In the genomic region with DNA sequence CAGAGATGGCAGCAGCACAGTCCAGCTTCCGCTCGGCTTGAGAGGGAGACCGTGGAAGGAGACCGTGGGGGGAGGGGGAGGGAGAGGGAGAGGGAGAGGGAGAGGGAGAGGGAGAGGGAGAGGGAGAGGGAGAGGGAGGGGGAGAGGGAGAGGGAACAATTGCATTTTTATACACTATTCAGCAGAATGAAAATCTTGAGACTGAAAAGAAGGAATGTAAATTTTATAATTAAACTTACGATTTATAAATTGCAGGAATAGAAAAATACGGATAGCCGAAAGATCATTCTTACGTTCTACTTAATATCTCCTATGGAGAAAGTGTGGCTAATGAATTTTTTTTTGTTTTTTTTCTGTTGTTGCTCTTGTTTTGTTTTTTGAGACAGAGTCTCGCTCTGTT, we compare ENCODE assay signal across 11 cellular contexts.
"Had no signal": no experiment of that assay in that cellular context is flagged by ENCODE, and none has a peak within 500 bp of the region (broad histone marks: within the 10 kb centered on the region; RNA-seq: fewer than 3 reads in every experiment).

No MANE protein-coding gene starts in this region.

- H3K27ac Mint-ChIP-seq: GM23338, H9, HFFc6 had no signal

- H3K9me3 ChIP-seq: HAP-1 had no signal

- DNase-seq: GM23248, GOT3, H7, H9, HCEC 1CT, HFFc6 had no signal

- H3K36me3 ChIP-seq: HAP-1 had no signal

- H3K4me1 ChIP-seq: HAP-1 had no signal

- H3K9ac ChIP-seq: GM23248 had no signal

- H3K4me2 ChIP-seq: GM23338 had no signal

- FAIRE-seq: H1, H54 had no signal

- ATAC-seq: GM23338, HCT116 had no signal

- H3K27ac ChIP-seq: GM23248 had no signal

- H3K4me3 ChIP-seq: GM23248, GM23338, HAP-1 had no signal

- H3K4me3 Mint-ChIP-seq: GM23338, H9, HFFc6 had no signal

- H2AFZ ChIP-seq: GM23248, GM23338 had no signal
